ENCODE assay signal across 1 cellular context in the genomic region with DNA sequence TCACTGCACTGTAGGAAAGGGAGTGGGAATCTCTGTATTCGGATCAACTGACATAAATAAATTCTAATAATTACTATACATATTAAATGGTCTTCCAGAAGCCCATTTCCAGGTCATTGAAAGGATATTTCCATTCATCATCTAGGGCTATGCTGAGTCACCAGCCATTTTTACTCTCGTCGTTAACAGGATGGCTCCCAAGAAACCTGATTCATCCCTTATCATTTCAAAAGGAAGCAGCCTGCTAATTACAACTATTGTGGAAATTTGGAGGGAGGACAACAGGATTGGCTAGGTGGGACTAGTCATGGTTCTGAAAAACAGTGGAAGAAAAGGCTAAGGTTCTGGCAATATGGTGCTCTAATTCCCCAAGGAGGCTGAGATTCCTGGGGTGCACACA.
TF ChIP-seq lines count a peak whose summit lies in the region.

No MANE protein-coding gene starts in this region.

TF ChIP-seq in GM23338, 12 proteins besides CTCF, POLR2A, EP300 and RAD21 (continued from another document):
- TF ChIP-seq REST (IDR thresholded peaks at IDR 0.05; ENCODE audit: unreplicated experiment) (no peak), CREB1 (CRISPR knock-in tag; IDR thresholded peaks at IDR 0.05; ENCODE audit: low read depth) (no peak), EZH2 (IDR thresholded peaks at IDR 0.05; ENCODE audit: low read depth, unreplicated experiment) (no peak), STAT1 (IDR thresholded peaks at IDR 0.05; ENCODE audit: unreplicated experiment) (no peak), ZNF114 (CRISPR knock-in tag; IDR thresholded peaks at IDR 0.05) (no peak)
- TF ChIP-seq, protein P1, sequence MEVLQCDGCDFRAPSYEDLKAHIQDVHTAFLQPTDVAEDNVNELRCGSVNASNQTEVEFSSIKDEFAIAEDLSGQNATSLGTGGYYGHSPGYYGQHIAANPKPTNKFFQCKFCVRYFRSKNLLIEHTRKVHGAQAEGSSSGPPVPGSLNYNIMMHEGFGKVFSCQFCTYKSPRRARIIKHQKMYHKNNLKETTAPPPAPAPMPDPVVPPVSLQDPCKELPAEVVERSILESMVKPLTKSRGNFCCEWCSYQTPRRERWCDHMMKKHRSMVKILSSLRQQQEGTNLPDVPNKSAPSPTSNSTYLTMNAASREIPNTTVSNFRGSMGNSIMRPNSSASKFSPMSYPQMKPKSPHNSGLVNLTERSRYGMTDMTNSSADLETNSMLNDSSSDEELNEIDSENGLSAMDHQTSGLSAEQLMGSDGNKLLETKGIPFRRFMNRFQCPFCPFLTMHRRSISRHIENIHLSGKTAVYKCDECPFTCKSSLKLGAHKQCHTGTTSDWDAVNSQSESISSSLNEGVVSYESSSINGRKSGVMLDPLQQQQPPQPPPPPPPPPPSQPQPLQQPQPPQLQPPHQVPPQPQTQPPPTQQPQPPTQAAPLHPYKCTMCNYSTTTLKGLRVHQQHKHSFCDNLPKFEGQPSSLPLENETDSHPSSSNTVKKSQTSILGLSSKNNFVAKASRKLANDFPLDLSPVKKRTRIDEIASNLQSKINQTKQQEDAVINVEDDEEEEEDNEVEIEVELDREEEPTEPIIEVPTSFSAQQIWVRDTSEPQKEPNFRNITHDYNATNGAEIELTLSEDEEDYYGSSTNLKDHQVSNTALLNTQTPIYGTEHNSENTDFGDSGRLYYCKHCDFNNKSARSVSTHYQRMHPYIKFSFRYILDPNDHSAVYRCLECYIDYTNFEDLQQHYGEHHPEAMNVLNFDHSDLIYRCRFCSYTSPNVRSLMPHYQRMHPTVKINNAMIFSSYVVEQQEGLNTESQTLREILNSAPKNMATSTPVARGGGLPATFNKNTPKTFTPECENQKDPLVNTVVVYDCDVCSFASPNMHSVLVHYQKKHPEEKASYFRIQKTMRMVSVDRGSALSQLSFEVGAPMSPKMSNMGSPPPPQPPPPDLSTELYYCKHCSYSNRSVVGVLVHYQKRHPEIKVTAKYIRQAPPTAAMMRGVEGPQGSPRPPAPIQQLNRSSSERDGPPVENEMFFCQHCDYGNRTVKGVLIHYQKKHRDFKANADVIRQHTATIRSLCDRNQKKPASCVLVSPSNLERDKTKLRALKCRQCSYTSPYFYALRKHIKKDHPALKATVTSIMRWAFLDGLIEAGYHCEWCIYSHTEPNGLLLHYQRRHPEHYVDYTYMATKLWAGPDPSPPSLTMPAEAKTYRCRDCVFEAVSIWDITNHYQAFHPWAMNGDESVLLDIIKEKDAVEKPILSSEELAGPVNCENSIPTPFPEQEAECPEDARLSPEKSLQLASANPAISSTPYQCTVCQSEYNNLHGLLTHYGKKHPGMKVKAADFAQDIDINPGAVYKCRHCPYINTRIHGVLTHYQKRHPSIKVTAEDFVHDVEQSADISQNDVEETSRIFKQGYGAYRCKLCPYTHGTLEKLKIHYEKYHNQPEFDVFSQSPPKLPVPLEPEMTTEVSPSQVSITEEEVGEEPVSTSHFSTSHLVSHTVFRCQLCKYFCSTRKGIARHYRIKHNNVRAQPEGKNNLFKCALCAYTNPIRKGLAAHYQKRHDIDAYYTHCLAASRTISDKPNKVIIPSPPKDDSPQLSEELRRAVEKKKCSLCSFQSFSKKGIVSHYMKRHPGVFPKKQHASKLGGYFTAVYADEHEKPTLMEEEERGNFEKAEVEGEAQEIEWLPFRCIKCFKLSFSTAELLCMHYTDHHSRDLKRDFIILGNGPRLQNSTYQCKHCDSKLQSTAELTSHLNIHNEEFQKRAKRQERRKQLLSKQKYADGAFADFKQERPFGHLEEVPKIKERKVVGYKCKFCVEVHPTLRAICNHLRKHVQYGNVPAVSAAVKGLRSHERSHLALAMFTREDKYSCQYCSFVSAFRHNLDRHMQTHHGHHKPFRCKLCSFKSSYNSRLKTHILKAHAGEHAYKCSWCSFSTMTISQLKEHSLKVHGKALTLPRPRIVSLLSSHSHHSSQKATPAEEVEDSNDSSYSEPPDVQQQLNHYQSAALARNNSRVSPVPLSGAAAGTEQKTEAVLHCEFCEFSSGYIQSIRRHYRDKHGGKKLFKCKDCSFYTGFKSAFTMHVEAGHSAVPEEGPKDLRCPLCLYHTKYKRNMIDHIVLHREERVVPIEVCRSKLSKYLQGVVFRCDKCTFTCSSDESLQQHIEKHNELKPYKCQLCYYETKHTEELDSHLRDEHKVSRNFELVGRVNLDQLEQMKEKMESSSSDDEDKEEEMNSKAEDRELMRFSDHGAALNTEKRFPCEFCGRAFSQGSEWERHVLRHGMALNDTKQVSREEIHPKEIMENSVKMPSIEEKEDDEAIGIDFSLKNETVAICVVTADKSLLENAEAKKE (CRISPR knock-in tag; IDR thresholded peaks at IDR 0.05) = no peak
